Comparison of ENCODE assay signal across 8 cellular contexts in the genomic region with DNA sequence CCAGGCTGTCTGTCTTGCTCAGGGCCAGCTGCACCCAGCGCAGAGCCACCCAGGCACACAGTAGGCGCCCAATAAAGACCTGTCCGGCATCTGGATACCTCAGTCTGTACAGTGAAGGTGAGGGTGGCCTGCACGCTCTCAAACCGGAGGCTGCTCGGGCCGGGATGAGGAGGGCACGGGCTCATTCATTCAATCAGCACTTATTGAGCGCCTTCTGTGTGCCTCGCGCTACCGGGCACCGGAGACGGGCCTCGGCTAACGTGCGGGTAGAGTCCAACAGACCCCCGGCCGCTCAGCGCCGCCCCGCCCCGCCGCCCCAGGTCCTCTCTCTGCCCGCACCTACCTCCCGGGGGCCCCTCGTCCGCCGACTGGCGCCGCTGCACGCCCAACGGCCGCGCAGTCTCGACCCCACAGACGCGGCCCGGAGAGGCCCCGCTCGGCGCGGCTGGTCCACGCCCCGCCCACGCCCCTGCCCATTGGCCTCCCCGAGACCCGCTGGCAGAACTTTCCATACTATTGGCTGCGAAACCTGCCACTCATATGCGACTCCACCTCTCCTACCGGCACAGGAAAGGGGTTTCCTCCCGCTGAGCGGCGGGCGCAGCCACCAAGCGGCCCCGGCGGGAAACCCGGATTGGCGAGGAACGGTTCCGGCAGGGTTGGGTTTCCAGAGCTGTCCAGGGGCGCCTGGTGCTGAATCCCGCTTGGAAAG. TPM values are rescaled to one million over a fixed set of nuclear protein-coding genes. Genes with fewer than 3 reads are reported as not detected.
DNase-seq lines count a peak whose midpoint lies in the region; ATAC-seq lines count a peak whose summit lies in the region.

A gene with protein sequence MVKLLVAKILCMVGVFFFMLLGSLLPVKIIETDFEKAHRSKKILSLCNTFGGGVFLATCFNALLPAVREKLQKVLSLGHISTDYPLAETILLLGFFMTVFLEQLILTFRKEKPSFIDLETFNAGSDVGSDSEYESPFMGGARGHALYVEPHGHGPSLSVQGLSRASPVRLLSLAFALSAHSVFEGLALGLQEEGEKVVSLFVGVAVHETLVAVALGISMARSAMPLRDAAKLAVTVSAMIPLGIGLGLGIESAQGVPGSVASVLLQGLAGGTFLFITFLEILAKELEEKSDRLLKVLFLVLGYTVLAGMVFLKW (minus strand): TSS at position 416 of the 712 bp plus-strand sequence. CDS start 2,760 bp downstream, outside the sequence.

- peak within 1 kb of the TSS in 1 of 2 experiments; percentile 60 for H3K4ac ChIP-seq in mesenchymal stem cell (ENCODE audit: low read depth in 1 of 2, low read length in 2 of 2)

- H3K4me2 ChIP-seq in mesenchymal stem cell (ENCODE audit: low read length, poor library complexity, severe bottlenecking): peak within 1 kb of the TSS; percentile 68

- WGBS in mesenchymal stem cell: 1% methylated on average over 61 of the region's 64 CpGs

- H3K4me1 ChIP-seq in HUES48 (ENCODE audit: control insufficient read depth, insufficient read depth, low read length) (no peaks in the 10 kb centered on the region), NT2/D1 (ENCODE audit: insufficient read depth, insufficient read length) (peaks cover 6% of the 10 kb centered on the region), endocrine pancreas (ENCODE audit: control insufficient read depth, insufficient read depth, low read length) (no peaks in the 10 kb centered on the region), mesenchymal stem cell (ENCODE audit: control insufficient read depth, insufficient read depth, low read depth, low read length) (peaks cover 10% of the 10 kb centered on the region)

- peak within 1 kb of the TSS; percentile 62 to 85 for H3K18ac ChIP-seq in mesenchymal stem cell (ENCODE audit: low read depth in 1 of 2, low read length in 2 of 2)

- H3K36me3 ChIP-seq in HUES48 (ENCODE audit: control insufficient read depth, insufficient read depth, low read length) (peaks cover 22% of the 10 kb centered on the region), NT2/D1 (ENCODE audit: insufficient read depth, insufficient read length, low read length) (peaks cover 25% of the 10 kb centered on the region), endocrine pancreas (ENCODE audit: control insufficient read depth, insufficient read depth, low read length) (peaks cover 4% of the 10 kb centered on the region), mesenchymal stem cell (ENCODE audit: control insufficient read depth in 1 of 2, insufficient read depth in 2 of 2, low read depth in 1 of 2, low read length in 2 of 2) (peaks cover 23 to 25% of the 10 kb centered on the region in 2 experiments)

- no peak within 1 kb of the TSS for H3K27ac ChIP-seq in HUES48 (ENCODE audit: low read depth, low read length)
- peak within 1 kb of the TSS; percentile 5 for H3K27ac ChIP-seq in mesenchymal stem cell (ENCODE audit: low read length, poor library complexity, severe bottlenecking)

- no peaks in the 10 kb centered on the region for H3K27me3 ChIP-seq in HUES48 (ENCODE audit: control insufficient read depth, insufficient read depth, low read length)
- peaks cover 37% of the 10 kb centered on the region for H3K27me3 ChIP-seq in NT2/D1 (ENCODE audit: insufficient read depth, insufficient read length)
- H3K27me3 ChIP-seq in endocrine pancreas (ENCODE audit: control insufficient read depth, insufficient read depth, low read length): no peaks in the 10 kb centered on the region
- peaks cover 9% of the 10 kb centered on the region in 2 experiments for H3K27me3 ChIP-seq in mesenchymal stem cell (ENCODE audit: control insufficient read depth in 1 of 2, insufficient read depth in 1 of 2, low read length in 2 of 2)

- H2BK12ac ChIP-seq in mesenchymal stem cell (ENCODE audit: low read length in 2 of 2): no peak within 1 kb of the TSS

- H3K14ac ChIP-seq in mesenchymal stem cell (ENCODE audit: low read length in 2 of 2): peak within 1 kb of the TSS in 1 of 2 experiments; percentile 86

- H2BK5ac ChIP-seq in mesenchymal stem cell (ENCODE audit: low read depth, low read length, poor library complexity, severe bottlenecking): no peak within 1 kb of the TSS

- peak within 1 kb of the TSS; percentile 82 for H3K4me3 ChIP-seq in HUES48 (ENCODE audit: low read depth, low read length)
- H3K4me3 ChIP-seq in NT2/D1 (ENCODE audit: insufficient read length, low read depth): peak within 1 kb of the TSS; percentile 98
- H3K4me3 ChIP-seq in endocrine pancreas (ENCODE audit: control insufficient read depth, insufficient read depth, low read length): peak within 1 kb of the TSS; percentile 34
- peak within 1 kb of the TSS; percentile 93 to 98 for H3K4me3 ChIP-seq in mesenchymal stem cell (ENCODE audit: insufficient read depth in 1 of 2, low read depth in 1 of 2, low read length in 2 of 2)

- peak; percentile 94 for DNase-seq in COR-L47 (lab: John Stamatoyannopoulos, UW)
- peak; percentile 98 for DNase-seq in NT2/D1 (ENCODE audit: low read depth, low spot score)
- DNase-seq in activated CD8-positive, alpha-beta memory T cell treated with anti-CD3 and anti-CD28 coated beads for 48 hours (ENCODE audit: low read depth in 2 of 3, low spot score in 2 of 3): peak; percentile 97 to 99 (median 99)
- peak; percentile 99 for DNase-seq in mesenchymal stem cell
- peak; percentile 95 for DNase-seq in stimulated activated CD8-positive, alpha-beta memory T cell treated with anti-CD3 and anti-CD28 coated beads, Interleukin-12 subunit alpha, Interleukin-12 subunit beta, amount 100 ng/mL, for 24 hours (ENCODE audit: extremely low read depth)

- H2BK15ac ChIP-seq in mesenchymal stem cell (ENCODE audit: low read depth, poor library complexity, severe bottlenecking): no peak within 1 kb of the TSS

- peak within 1 kb of the TSS; percentile 66 for H2AFZ ChIP-seq in mesenchymal stem cell (ENCODE audit: low read depth, low read length)

- H2AK5ac ChIP-seq in mesenchymal stem cell (ENCODE audit: low read length, severe bottlenecking): no peak within 1 kb of the TSS

- peak within 1 kb of the TSS; percentile 70 for H4K8ac ChIP-seq in mesenchymal stem cell (ENCODE audit: low read length)

- peak; percentile 97 for ATAC-seq in GM21381 (IDR thresholded peaks at IDR 0.05; ENCODE audit: unreplicated experiment)

- peak within 1 kb of the TSS; percentile 57 for H2BK120ac ChIP-seq in mesenchymal stem cell (ENCODE audit: low read depth, low read length)

- H3K79me1 ChIP-seq in mesenchymal stem cell (replicated peaks; ENCODE audit: low read length, poor library complexity, severe bottlenecking): peaks cover 28% of the 10 kb centered on the region

- 0 out of 2 replicates have a peak within 1 kb of the TSS, but pooled peaks have one; percentile 5 for H3K9ac ChIP-seq in HUES48 (ENCODE audit: low read depth, low read length)
- H3K9ac ChIP-seq in NT2/D1 (ENCODE audit: insufficient read length, low read depth): peak within 1 kb of the TSS; percentile 96
- H3K9ac ChIP-seq in endocrine pancreas (ENCODE audit: control insufficient read depth, insufficient read depth, low read length): peak within 1 kb of the TSS; percentile 85
- H3K9ac ChIP-seq in mesenchymal stem cell (ENCODE audit: low read length): peak within 1 kb of the TSS; percentile 90

- peak within 1 kb of the TSS; percentile 57 for H4K91ac ChIP-seq in mesenchymal stem cell (ENCODE audit: low read length)

- peak within 1 kb of the TSS in 1 of 2 experiments; percentile 3 for H3K23ac ChIP-seq in mesenchymal stem cell (ENCODE audit: low read length in 2 of 2)

- H3K9me3 ChIP-seq in HUES48 (ENCODE audit: control insufficient read depth, insufficient read depth, low read length): no peaks in the 10 kb centered on the region
- no peaks in the 10 kb centered on the region for H3K9me3 ChIP-seq in NT2/D1 (ENCODE audit: insufficient read depth, low read length)
- H3K9me3 ChIP-seq in endocrine pancreas (ENCODE audit: control insufficient read depth, low read length): no peaks in the 10 kb centered on the region
- peaks cover 4% of the 10 kb centered on the region for H3K9me3 ChIP-seq in mesenchymal stem cell (ENCODE audit: control insufficient read depth, low read length)

RNA-seq across cellular contexts. Expression of the gene that starts here (rescaled TPM):
- 26.4 TPM for polyA plus RNA-seq in mesenchymal stem cell (2013, experiment 1 of 2)
- 29.3 TPM for polyA plus RNA-seq in mesenchymal stem cell (2013, experiment 2 of 2)

Comparison
In these comparisons a context has a peak if more than half of its experiments do, and no peak if none do; other contexts are left out.
1. H3K4me3 ChIP-seq: peak in every context shown above with its lines; median percentile 98 in NT2/D1; 96 in mesenchymal stem cell; 82 in HUES48; 34 in endocrine pancreas.
2. H3K9ac ChIP-seq: peak in every context shown above with its lines; median percentile 96 in NT2/D1; 90 in mesenchymal stem cell; 85 in endocrine pancreas; 5 in HUES48.